ENCODE assay signal across 10 cellular contexts in the genomic region with DNA sequence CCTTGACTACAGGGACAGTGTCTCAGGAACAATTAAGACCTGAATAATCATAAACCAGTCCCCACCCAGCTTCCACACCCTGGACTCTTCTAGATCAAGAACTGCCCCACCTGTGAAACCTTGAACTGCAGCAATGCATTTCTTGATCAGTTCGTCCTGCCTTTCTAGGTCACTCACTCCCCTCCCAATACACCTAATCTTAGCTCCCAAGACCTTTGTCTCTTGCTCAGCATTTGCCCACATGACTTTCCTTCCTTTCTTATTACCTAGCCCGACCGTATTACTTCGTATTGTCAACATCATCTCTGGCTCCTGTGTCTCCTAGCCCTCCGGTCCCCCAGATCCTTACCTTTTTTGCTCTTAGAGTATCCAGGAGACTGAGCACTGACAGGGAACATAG.
"Had no signal": no experiment of that assay in that cellular context is flagged by ENCODE, and none has a peak within 500 bp of the region (broad histone marks: within the 10 kb centered on the region; RNA-seq: fewer than 3 reads in every experiment).

No MANE protein-coding gene starts in this region.

- ATAC-seq: gastroesophageal sphincter; lower lobe of right lung; stimulated activated naive CD8-positive, alpha-beta T cell treated with anti-CD3 and anti-CD28 coated beads, Interleukin-15, amount 100 ng/mL, for 72 hours had no signal

- DNase-seq: activated naive CD8-positive, alpha-beta T cell treated with anti-CD3 and anti-CD28 coated beads, Interleukin-2, amount 10 ng/mL, durations not matched to agents 7 days and 5 days; anterior cingulate cortex; lower lobe of right lung; nephron progenitor cell; sigmoid colon; stimulated activated CD4-positive, alpha-beta T cell treated with anti-CD3 and anti-CD28 coated beads, Interleukin-4, amount 100 ng/mL, for 1 hour; stimulated activated naive CD8-positive, alpha-beta T cell treated with anti-CD3 and anti-CD28 coated beads, Interleukin-15, amount 100 ng/mL, for 72 hours had no signal

- H3K27ac ChIP-seq: cardiac muscle cell, gastroesophageal sphincter, lower lobe of right lung, sigmoid colon, thoracic aorta had no signal

- H3K36me3 ChIP-seq: cardiac muscle cell, gastroesophageal sphincter, lower lobe of right lung, sigmoid colon, thoracic aorta had no signal

- H3K4me3 ChIP-seq: cardiac muscle cell, gastroesophageal sphincter, lower lobe of right lung, sigmoid colon, thoracic aorta had no signal

- H3K9me3 ChIP-seq: gastroesophageal sphincter, lower lobe of right lung, sigmoid colon, thoracic aorta had no signal

- H3K27me3 ChIP-seq: cardiac muscle cell, gastroesophageal sphincter, sigmoid colon had no signal
